Comparison of ENCODE assay signal across 1 cellular context in genomic region chr12:28222959-28223662, GRCh38.
TF ChIP-seq lines count a peak whose summit lies in the region.

No MANE protein-coding gene starts in this region.

TF ChIP-seq in GM23338, 12 proteins besides CTCF, POLR2A, EP300 and RAD21 (continued from another document):
- no peak for TF ChIP-seq ZNF462 (CRISPR knock-in tag; IDR thresholded peaks at IDR 0.05)
- no peak for TF ChIP-seq CREB1 (CRISPR knock-in tag; IDR thresholded peaks at IDR 0.05; ENCODE audit: low read depth)
